ENCODE assay signal across 28 cellular contexts in genomic region chr2:228516019-228516418, GRCh38.
DNase-seq lines count a peak whose midpoint lies in the region; ATAC-seq and TF ChIP-seq lines count a peak whose summit lies in the region.
"Had no signal": no experiment of that assay in that cellular context is flagged by ENCODE, and none has a peak within 500 bp of the region (broad histone marks: within the 10 kb centered on the region; RNA-seq: fewer than 3 reads in every experiment).

No MANE protein-coding gene starts in this region.

- no peak overlapping the region for H3K27ac Mint-ChIP-seq in neural progenitor cell
- no peak overlapping the region for H3K27ac Mint-ChIP-seq in activated CD8-positive, alpha-beta T cell treated with anti-CD3 and anti-CD28 coated beads, Interleukin-2, amount 10 ng/mL, durations not matched to agents 7 days and 5 days
- H3K27ac Mint-ChIP-seq: CD14-positive monocyte; CD8-positive, alpha-beta memory T cell had no signal

- no peak for ATAC-seq in HG03442 (IDR thresholded peaks at IDR 0.05; ENCODE audit: unreplicated experiment)
- ATAC-seq in activated CD8-positive, alpha-beta T cell treated with anti-CD3 and anti-CD28 coated beads, Interleukin-2, amount 10 ng/mL, durations not matched to agents 7 days and 5 days: no peak
- ATAC-seq: HCT116, K562 had no signal

- no peaks in the 10 kb centered on the region for H3K79me2 ChIP-seq in neural progenitor cell (ENCODE audit: low read depth)

- CTCF ChIA-PET in activated CD8-positive, alpha-beta T cell treated with anti-CD3 and anti-CD28 coated beads, Interleukin-2, amount 10 ng/mL, durations not matched to agents 7 days and 5 days (lab: Charles Lee): no interaction called here

- peaks cover 18% of the 10 kb centered on the region for H3K4me1 ChIP-seq in HUES6 (ENCODE audit: control insufficient read depth, insufficient read depth, low read length)
- no peaks in the 10 kb centered on the region for H3K4me1 ChIP-seq in neural progenitor cell
- H3K4me1 ChIP-seq: BE2C had no signal

- no peak overlapping the region for H3K4me2 ChIP-seq in neural progenitor cell

- H3K9me3 Mint-ChIP-seq in neural progenitor cell: no peaks in the 10 kb centered on the region
- H3K9me3 Mint-ChIP-seq in activated CD8-positive, alpha-beta T cell treated with anti-CD3 and anti-CD28 coated beads, Interleukin-2, amount 10 ng/mL, durations not matched to agents 7 days and 5 days (ENCODE audit: insufficient read depth): no peaks in the 10 kb centered on the region

- no peak overlapping the region for H3K9ac ChIP-seq in HUES6 (ENCODE audit: low read length)
- no peak overlapping the region for H3K9ac ChIP-seq in neural progenitor cell
- H3K9ac ChIP-seq: GM23248 had no signal

- POLR2A ChIA-PET in activated CD8-positive, alpha-beta T cell treated with anti-CD3 and anti-CD28 coated beads, Interleukin-2, amount 10 ng/mL, durations not matched to agents 7 days and 5 days (lab: Charles Lee): no interaction called here

- TF ChIP-seq CTCF in neural progenitor cell (IDR thresholded peaks at IDR 0.05): no peak

- H3F3A ChIP-seq in neural progenitor cell (ENCODE audit: low read depth): no peaks in the 10 kb centered on the region

- H3K36me3 ChIP-seq in HUES6 (ENCODE audit: control insufficient read depth, insufficient read depth, low read length) (no peaks in the 10 kb centered on the region), neural progenitor cell (no peaks in the 10 kb centered on the region)
- H3K36me3 ChIP-seq: BE2C had no signal

- H3K4me1 Mint-ChIP-seq in neural progenitor cell: no peaks in the 10 kb centered on the region
- H3K4me1 Mint-ChIP-seq in activated CD8-positive, alpha-beta T cell treated with anti-CD3 and anti-CD28 coated beads, Interleukin-2, amount 10 ng/mL, durations not matched to agents 7 days and 5 days (ENCODE audit: low read depth): no peaks in the 10 kb centered on the region
- H3K4me1 Mint-ChIP-seq: CD14-positive monocyte; CD8-positive, alpha-beta memory T cell had no signal

- H3K4me3 Mint-ChIP-seq in neural progenitor cell: no peak overlapping the region
- H3K4me3 Mint-ChIP-seq in activated CD8-positive, alpha-beta T cell treated with anti-CD3 and anti-CD28 coated beads, Interleukin-2, amount 10 ng/mL, durations not matched to agents 7 days and 5 days: no peak overlapping the region
- H3K4me3 Mint-ChIP-seq: CD14-positive monocyte; CD8-positive, alpha-beta memory T cell had no signal

- no peaks in the 10 kb centered on the region for H4K20me1 ChIP-seq in neural progenitor cell (ENCODE audit: low read depth)

- H2AFZ ChIP-seq in neural progenitor cell (replicated peaks): no peak overlapping the region
- H2AFZ ChIP-seq: GM23248 had no signal

- H3K27ac ChIP-seq in HUES6 (ENCODE audit: low read depth, low read length): peak overlapping the region; percentile 3; the same call in 1 of the 2 replicates
- H3K27ac ChIP-seq in neural progenitor cell: no peak overlapping the region
- H3K27ac ChIP-seq: GM23248, SK-N-MC had no signal

- peaks cover 3% of the 10 kb centered on the region for H3K27me3 Mint-ChIP-seq in neural progenitor cell (ENCODE audit: insufficient read depth, low read depth)
- H3K27me3 Mint-ChIP-seq in activated CD8-positive, alpha-beta T cell treated with anti-CD3 and anti-CD28 coated beads, Interleukin-2, amount 10 ng/mL, durations not matched to agents 7 days and 5 days (ENCODE audit: low read depth): no peaks in the 10 kb centered on the region
- H3K27me3 Mint-ChIP-seq: CD8-positive, alpha-beta memory T cell had no signal

- DNase-seq in NCI-H1417 (lab: John Stamatoyannopoulos, UW): peak in 2 of 3 experiments; percentile 8 to 10
- no peak for DNase-seq in NCI-H1417 treated with DMSO at 0.1 percent for 48 hours (lab: John Stamatoyannopoulos, UW)
- DNase-seq in cerebellum (ENCODE audit: low spot score): peak; percentile 31
- peak; percentile 23 for DNase-seq in neural progenitor cell (ENCODE audit: low spot score)
- no peak for DNase-seq in T1000 (lab: John Stamatoyannopoulos, UW)
- no peak for DNase-seq in activated CD8-positive, alpha-beta T cell treated with anti-CD3 and anti-CD28 coated beads, Interleukin-2, amount 10 ng/mL, durations not matched to agents 7 days and 5 days
- DNase-seq: 8988T; ACHN; BE2C; CD8-positive, alpha-beta memory T cell; DMS153; DND-41; GM23248; Kasumi-1; NCI-H1092 treated with DMSO at 0.1 percent for 48 hours; NCI-H146; NCI-H1930; NCI-H2227 treated with DMSO at 0.1 percent for 48 hours; NCI-H510A treated with DMSO at 0.1 percent for 48 hours; NCI-H748 treated with DMSO at 0.1 percent for 48 hours; SIG-M5; SW 1271 had no signal

- H3K27me3 ChIP-seq in HUES6 (ENCODE audit: control insufficient read depth, insufficient read depth, low read length) (no peaks in the 10 kb centered on the region), neural progenitor cell (no peaks in the 10 kb centered on the region)
- H3K27me3 ChIP-seq: BE2C had no signal

- no peaks in the 10 kb centered on the region for H3K36me3 Mint-ChIP-seq in neural progenitor cell
- H3K36me3 Mint-ChIP-seq in activated CD8-positive, alpha-beta T cell treated with anti-CD3 and anti-CD28 coated beads, Interleukin-2, amount 10 ng/mL, durations not matched to agents 7 days and 5 days (ENCODE audit: low read depth): no peaks in the 10 kb centered on the region
- H3K36me3 Mint-ChIP-seq: CD14-positive monocyte; CD8-positive, alpha-beta memory T cell had no signal

- H3K4me3 ChIP-seq in HUES6 (ENCODE audit: low read depth, low read length): no peak overlapping the region
- no peak overlapping the region for H3K4me3 ChIP-seq in neural progenitor cell
- H3K4me3 ChIP-seq: GM23248, K562, SK-N-MC had no signal

- H3K9me3 ChIP-seq in HUES6 (ENCODE audit: control insufficient read depth, insufficient read depth, low read depth, low read length) (no peaks in the 10 kb centered on the region), neural progenitor cell (ENCODE audit: low read depth) (no peaks in the 10 kb centered on the region)
- H3K9me3 ChIP-seq: BE2C had no signal

Comparison
In these comparisons a context has a peak if more than half of its experiments do, and no peak if none do; other contexts are left out.
1. DNase-seq: peak in NCI-H1417 (2 of 3), cerebellum (single experiment) and neural progenitor cell (single experiment); none in NCI-H1417 treated with DMSO at 0.1 percent for 48 hours (single experiment), T1000 (single experiment) and activated CD8-positive, alpha-beta T cell treated with anti-CD3 and anti-CD28 coated beads, Interleukin-2, amount 10 ng/mL, durations not matched to agents 7 days and 5 days (single experiment).